ENCODE assay signal across 9 cellular contexts in genomic region chrX:16484338-16484737, GRCh38.
A peak's percentile ranks its signal among the peaks of the same experiment; 100 is the strongest.
DNase-seq lines count a peak whose midpoint lies in the region; ATAC-seq and TF ChIP-seq lines count a peak whose summit lies in the region.
"Had no signal": no experiment of that assay in that cellular context is flagged by ENCODE, and none has a peak within 500 bp of the region (broad histone marks: within the 10 kb centered on the region; RNA-seq: fewer than 3 reads in every experiment).

No MANE protein-coding gene starts in this region.

- H3K4me1 ChIP-seq in left lung = no peaks in the 10 kb centered on the region
- no peaks in the 10 kb centered on the region for H3K4me1 ChIP-seq in vagina

- no peak for TF ChIP-seq POLR2A in vagina (IDR thresholded peaks at IDR 0.05)

- H3K27me3 ChIP-seq in left lung (no peaks in the 10 kb centered on the region), vagina (no peaks in the 10 kb centered on the region)

- DNase-seq in AG08395 (ENCODE audit: low spot score) (peak; percentile 88), Kasumi-1 (lab: John Stamatoyannopoulos, UW) (peak; percentile 80 to 83), left lung (no peak), NCI-H82 (lab: John Stamatoyannopoulos, UW) (no peak), vagina (ENCODE audit: extremely low spot score in 2 of 2) (no peak), HuH-7 (ENCODE audit: low spot score) (no peak)
- DNase-seq in activated naive CD4-positive, alpha-beta T cell treated with Interleukin-2 at 50 U/mL for 16 hours = peak; percentile 21

- ATAC-seq in left lung (peak; percentile 89), HG02973 (IDR thresholded peaks at IDR 0.05; ENCODE audit: unreplicated experiment) (no peak)

- no peaks in the 10 kb centered on the region for H3K9me3 ChIP-seq in left lung
- no peaks in the 10 kb centered on the region for H3K9me3 ChIP-seq in vagina

- TF ChIP-seq CTCF in left lung (IDR thresholded peaks at IDR 0.05) (no peak), vagina (IDR thresholded peaks at IDR 0.05) (no peak)

- H3K4me3 ChIP-seq in left lung = no peak overlapping the region
- no peak overlapping the region for H3K4me3 ChIP-seq in vagina

- H3K27ac ChIP-seq in left lung (peak overlapping the region in 1 of 2 donors; percentile 18), vagina (no peak overlapping the region)
- H3K27ac ChIP-seq: VCaP had no signal

- intact Hi-C loops in left lung (cut with DNase I) (no loop called here), vagina (cut with DNase I) (no loop called here)

- H3K36me3 ChIP-seq in left lung (no peaks in the 10 kb centered on the region), vagina (no peaks in the 10 kb centered on the region)

Comparison
In these comparisons a context has a peak if more than half of its experiments do, and no peak if none do; other contexts are left out.
1. DNase-seq: peak in AG08395 (single experiment), Kasumi-1 (2 of 2) and activated naive CD4-positive, alpha-beta T cell treated with Interleukin-2 at 50 U/mL for 16 hours (single experiment); none in left lung (0 of 2), NCI-H82 (single experiment), vagina (0 of 2) and HuH-7 (single experiment).